ENCODE assay signal across 1 cellular context in the genomic region with DNA sequence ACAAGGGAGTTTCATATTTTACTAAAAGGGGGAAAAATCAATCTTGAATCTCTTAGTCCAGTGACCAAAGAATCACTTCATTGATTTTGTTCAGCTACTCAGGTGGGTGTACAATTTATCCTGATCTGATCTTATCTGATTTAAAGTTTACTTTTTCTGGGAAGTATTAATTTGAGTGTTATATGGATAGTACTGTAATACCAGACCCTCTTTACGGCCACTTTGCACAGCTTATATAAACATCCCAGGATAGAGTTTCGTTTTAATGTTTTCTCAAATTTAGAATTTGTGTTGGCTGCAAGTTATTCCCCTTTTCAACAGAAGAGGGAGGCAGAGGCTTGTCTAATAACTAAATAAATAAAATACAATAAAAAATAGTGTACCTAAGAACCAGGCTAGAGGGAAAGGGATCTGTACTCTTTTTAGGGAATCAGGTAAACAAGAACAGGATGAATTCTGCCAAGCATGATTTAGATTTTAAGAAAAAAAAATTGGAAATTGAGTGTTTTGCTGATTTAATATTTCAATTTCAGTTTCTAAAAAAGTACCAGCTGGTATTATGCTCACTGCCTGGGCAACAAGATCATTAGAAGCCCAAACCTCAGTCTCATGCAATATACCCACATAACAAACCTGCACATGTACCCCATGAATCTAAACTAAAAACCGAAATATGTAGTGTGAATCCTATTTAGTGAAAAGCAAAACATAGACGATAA.
TF ChIP-seq lines count a peak whose summit lies in the region.

No MANE protein-coding gene starts in this region.

TF ChIP-seq in GM12878, 131 proteins besides CTCF, POLR2A, EP300 and RAD21 (continued from another document):
- TF ChIP-seq, protein P1, sequence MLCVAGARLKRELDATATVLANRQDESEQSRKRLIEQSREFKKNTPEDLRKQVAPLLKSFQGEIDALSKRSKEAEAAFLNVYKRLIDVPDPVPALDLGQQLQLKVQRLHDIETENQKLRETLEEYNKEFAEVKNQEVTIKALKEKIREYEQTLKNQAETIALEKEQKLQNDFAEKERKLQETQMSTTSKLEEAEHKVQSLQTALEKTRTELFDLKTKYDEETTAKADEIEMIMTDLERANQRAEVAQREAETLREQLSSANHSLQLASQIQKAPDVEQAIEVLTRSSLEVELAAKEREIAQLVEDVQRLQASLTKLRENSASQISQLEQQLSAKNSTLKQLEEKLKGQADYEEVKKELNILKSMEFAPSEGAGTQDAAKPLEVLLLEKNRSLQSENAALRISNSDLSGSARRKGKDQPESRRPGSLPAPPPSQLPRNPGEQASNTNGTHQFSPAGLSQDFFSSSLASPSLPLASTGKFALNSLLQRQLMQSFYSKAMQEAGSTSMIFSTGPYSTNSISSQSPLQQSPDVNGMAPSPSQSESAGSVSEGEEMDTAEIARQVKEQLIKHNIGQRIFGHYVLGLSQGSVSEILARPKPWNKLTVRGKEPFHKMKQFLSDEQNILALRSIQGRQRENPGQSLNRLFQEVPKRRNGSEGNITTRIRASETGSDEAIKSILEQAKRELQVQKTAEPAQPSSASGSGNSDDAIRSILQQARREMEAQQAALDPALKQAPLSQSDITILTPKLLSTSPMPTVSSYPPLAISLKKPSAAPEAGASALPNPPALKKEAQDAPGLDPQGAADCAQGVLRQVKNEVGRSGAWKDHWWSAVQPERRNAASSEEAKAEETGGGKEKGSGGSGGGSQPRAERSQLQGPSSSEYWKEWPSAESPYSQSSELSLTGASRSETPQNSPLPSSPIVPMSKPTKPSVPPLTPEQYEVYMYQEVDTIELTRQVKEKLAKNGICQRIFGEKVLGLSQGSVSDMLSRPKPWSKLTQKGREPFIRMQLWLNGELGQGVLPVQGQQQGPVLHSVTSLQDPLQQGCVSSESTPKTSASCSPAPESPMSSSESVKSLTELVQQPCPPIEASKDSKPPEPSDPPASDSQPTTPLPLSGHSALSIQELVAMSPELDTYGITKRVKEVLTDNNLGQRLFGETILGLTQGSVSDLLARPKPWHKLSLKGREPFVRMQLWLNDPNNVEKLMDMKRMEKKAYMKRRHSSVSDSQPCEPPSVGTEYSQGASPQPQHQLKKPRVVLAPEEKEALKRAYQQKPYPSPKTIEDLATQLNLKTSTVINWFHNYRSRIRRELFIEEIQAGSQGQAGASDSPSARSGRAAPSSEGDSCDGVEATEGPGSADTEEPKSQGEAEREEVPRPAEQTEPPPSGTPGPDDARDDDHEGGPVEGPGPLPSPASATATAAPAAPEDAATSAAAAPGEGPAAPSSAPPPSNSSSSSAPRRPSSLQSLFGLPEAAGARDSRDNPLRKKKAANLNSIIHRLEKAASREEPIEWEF (IDR thresholded peaks at IDR 0.05; ENCODE audit: insufficient replicate concordance, low read depth, low read length) = no peak
- TF ChIP-seq, protein P2, sequence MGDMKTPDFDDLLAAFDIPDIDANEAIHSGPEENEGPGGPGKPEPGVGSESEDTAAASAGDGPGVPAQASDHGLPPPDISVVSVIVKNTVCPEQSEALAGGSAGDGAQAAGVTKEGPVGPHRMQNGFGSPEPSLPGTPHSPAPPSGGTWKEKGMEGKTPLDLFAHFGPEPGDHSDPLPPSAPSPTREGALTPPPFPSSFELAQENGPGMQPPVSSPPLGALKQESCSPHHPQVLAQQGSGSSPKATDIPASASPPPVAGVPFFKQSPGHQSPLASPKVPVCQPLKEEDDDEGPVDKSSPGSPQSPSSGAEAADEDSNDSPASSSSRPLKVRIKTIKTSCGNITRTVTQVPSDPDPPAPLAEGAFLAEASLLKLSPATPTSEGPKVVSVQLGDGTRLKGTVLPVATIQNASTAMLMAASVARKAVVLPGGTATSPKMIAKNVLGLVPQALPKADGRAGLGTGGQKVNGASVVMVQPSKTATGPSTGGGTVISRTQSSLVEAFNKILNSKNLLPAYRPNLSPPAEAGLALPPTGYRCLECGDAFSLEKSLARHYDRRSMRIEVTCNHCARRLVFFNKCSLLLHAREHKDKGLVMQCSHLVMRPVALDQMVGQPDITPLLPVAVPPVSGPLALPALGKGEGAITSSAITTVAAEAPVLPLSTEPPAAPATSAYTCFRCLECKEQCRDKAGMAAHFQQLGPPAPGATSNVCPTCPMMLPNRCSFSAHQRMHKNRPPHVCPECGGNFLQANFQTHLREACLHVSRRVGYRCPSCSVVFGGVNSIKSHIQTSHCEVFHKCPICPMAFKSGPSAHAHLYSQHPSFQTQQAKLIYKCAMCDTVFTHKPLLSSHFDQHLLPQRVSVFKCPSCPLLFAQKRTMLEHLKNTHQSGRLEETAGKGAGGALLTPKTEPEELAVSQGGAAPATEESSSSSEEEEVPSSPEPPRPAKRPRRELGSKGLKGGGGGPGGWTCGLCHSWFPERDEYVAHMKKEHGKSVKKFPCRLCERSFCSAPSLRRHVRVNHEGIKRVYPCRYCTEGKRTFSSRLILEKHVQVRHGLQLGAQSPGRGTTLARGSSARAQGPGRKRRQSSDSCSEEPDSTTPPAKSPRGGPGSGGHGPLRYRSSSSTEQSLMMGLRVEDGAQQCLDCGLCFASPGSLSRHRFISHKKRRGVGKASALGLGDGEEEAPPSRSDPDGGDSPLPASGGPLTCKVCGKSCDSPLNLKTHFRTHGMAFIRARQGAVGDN (IDR thresholded peaks at IDR 0.05) = no peak
- TF ChIP-seq CHD4 (IDR thresholded peaks at IDR 0.05) (no peak), POU2F2 (IDR thresholded peaks at IDR 0.05; ENCODE audit: borderline replicate concordance, low read depth, low read length) (no peak), FOXM1 (IDR thresholded peaks at IDR 0.05; ENCODE audit: low read depth, low read length) (no peak), ZNF217 (IDR thresholded peaks at IDR 0.05) (no peak), EZH2 (IDR thresholded peaks at IDR 0.05; ENCODE audit: borderline replicate concordance, control insufficient read depth, low read depth, low read length) (no peak), RCOR1 (conservative IDR thresholded peaks at IDR 0.05; ENCODE audit: low read depth, low read length) (no peak), RFX5 (IDR thresholded peaks at IDR 0.05; ENCODE audit: low read depth, low read length) (no peak), ZNF622 (IDR thresholded peaks at IDR 0.05) (no peak), JUNB (IDR thresholded peaks at IDR 0.05) (no peak), BMI1 (IDR thresholded peaks at IDR 0.05; ENCODE audit: borderline replicate concordance) (no peak), TCF3 (IDR thresholded peaks at IDR 0.05; ENCODE audit: borderline replicate concordance, insufficient read depth, low read depth, low read length) (no peak)
- TF ChIP-seq, protein P3, sequence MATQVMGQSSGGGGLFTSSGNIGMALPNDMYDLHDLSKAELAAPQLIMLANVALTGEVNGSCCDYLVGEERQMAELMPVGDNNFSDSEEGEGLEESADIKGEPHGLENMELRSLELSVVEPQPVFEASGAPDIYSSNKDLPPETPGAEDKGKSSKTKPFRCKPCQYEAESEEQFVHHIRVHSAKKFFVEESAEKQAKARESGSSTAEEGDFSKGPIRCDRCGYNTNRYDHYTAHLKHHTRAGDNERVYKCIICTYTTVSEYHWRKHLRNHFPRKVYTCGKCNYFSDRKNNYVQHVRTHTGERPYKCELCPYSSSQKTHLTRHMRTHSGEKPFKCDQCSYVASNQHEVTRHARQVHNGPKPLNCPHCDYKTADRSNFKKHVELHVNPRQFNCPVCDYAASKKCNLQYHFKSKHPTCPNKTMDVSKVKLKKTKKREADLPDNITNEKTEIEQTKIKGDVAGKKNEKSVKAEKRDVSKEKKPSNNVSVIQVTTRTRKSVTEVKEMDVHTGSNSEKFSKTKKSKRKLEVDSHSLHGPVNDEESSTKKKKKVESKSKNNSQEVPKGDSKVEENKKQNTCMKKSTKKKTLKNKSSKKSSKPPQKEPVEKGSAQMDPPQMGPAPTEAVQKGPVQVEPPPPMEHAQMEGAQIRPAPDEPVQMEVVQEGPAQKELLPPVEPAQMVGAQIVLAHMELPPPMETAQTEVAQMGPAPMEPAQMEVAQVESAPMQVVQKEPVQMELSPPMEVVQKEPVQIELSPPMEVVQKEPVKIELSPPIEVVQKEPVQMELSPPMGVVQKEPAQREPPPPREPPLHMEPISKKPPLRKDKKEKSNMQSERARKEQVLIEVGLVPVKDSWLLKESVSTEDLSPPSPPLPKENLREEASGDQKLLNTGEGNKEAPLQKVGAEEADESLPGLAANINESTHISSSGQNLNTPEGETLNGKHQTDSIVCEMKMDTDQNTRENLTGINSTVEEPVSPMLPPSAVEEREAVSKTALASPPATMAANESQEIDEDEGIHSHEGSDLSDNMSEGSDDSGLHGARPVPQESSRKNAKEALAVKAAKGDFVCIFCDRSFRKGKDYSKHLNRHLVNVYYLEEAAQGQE (IDR thresholded peaks at IDR 0.05; ENCODE audit: low read depth, low read length) = no peak
- TF ChIP-seq, protein P4, sequence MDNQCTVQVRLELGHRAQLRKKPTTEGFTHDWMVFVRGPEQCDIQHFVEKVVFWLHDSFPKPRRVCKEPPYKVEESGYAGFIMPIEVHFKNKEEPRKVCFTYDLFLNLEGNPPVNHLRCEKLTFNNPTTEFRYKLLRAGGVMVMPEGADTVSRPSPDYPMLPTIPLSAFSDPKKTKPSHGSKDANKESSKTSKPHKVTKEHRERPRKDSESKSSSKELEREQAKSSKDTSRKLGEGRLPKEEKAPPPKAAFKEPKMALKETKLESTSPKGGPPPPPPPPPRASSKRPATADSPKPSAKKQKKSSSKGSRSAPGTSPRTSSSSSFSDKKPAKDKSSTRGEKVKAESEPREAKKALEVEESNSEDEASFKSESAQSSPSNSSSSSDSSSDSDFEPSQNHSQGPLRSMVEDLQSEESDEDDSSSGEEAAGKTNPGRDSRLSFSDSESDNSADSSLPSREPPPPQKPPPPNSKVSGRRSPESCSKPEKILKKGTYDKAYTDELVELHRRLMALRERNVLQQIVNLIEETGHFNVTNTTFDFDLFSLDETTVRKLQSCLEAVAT (IDR thresholded peaks at IDR 0.05) = no peak
